11 cellular contexts compared by ENCODE assay signal in the genomic region with DNA sequence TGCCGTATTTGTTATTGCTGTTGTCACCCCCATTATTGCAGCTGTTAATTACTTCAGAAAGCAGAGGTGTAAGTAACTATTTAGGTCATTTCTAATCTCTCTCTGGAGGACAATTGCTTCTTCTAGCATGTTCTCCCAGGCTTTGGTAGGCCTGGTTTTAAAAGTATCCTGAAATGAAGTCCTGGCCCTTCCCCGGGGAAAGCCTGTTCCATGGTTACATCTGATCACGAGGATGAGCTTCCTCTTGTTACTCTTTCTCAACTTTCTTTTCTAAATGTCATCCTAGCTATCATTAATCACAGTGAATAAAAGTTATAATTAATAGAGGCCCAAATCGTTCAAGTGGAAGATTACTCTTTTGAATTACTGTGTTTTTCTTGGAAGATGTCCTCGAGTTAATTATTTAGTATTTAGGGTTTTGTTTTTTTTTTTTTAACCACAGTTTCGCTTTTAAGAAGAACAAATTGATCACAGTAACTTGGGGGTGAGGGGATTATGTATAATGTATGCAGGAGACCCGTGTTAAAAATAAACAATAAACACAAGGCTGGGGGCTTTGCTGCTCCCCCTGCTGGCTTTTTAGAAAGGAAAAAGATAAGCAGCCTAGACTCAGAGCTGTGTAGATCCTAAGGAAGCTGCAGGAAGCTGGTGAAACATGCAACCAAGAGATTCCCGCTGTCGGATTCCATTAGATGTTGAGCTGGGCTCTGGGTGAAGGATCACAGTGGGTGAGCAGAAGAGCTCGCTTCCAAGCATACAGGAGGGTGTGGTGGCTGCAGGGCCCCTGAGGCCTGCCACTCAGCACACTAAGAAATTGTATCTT.
A peak's percentile ranks its signal among the peaks of the same experiment; 100 is the strongest.
DNase-seq lines count a peak whose midpoint lies in the region; ATAC-seq and TF ChIP-seq lines count a peak whose summit lies in the region.
"Had no signal": no experiment of that assay in that cellular context is flagged by ENCODE, and none has a peak within 500 bp of the region (broad histone marks: within the 10 kb centered on the region; RNA-seq: fewer than 3 reads in every experiment).

No MANE protein-coding gene starts in this region.

- peak overlapping the region; percentile 57 for H3K4me2 ChIP-seq in osteoblast (ENCODE audit: insufficient read depth, low read length)

- peaks cover 19% of the 10 kb centered on the region for H3K27me3 ChIP-seq in osteoblast (ENCODE audit: insufficient read depth, low read length)
- H3K27me3 ChIP-seq: tibial nerve had no signal

- H3K36me3 ChIP-seq in osteoblast (ENCODE audit: insufficient read depth, low read length): no peaks in the 10 kb centered on the region
- H3K36me3 ChIP-seq: tibial nerve had no signal

- H3K4me1 ChIP-seq in osteoblast (ENCODE audit: insufficient read depth, low read length): no peaks in the 10 kb centered on the region

- H2AFZ ChIP-seq in osteoblast (ENCODE audit: low read length): peak overlapping the region; percentile 69

- no peaks in the 10 kb centered on the region for H3K4me1 Mint-ChIP-seq in chondrocyte (ENCODE audit: low read depth)
- H3K4me1 Mint-ChIP-seq: activated B cell treated with CpG ODN at 0.5 μM for 24 hours had no signal

- TF ChIP-seq CTCF in chondrocyte (IDR thresholded peaks at IDR 0.05) (peak; percentile 77), osteoblast (IDR thresholded peaks at IDR 0.05; ENCODE audit: extremely low read depth, low read depth, low read length) (peak; percentile 50)

- H3K9me3 ChIP-seq in osteoblast (ENCODE audit: low read depth, low read length): no peaks in the 10 kb centered on the region
- H3K9me3 ChIP-seq: tibial nerve had no signal

- no peaks in the 10 kb centered on the region for H3K9me3 Mint-ChIP-seq in chondrocyte (ENCODE audit: low read depth)
- H3K9me3 Mint-ChIP-seq: activated B cell treated with CpG ODN at 0.5 μM for 24 hours had no signal

- peaks cover 31% of the 10 kb centered on the region for H3K27me3 Mint-ChIP-seq in chondrocyte (ENCODE audit: low read depth)

- ATAC-seq in GM18502 (IDR thresholded peaks at IDR 0.05; ENCODE audit: poor library complexity, unreplicated experiment): no peak

- no peak overlapping the region for H3K4me3 ChIP-seq in osteoblast (ENCODE audit: insufficient read depth, low read length)
- H3K4me3 ChIP-seq: tibial nerve had no signal

- H3K79me2 ChIP-seq in osteoblast (ENCODE audit: insufficient read depth, low read length): no peaks in the 10 kb centered on the region

- H3K27ac Mint-ChIP-seq in chondrocyte (ENCODE audit: unreplicated experiment): no peak overlapping the region
- H3K27ac Mint-ChIP-seq: activated B cell treated with CpG ODN at 0.5 μM for 24 hours had no signal

- H4K20me1 ChIP-seq in osteoblast (ENCODE audit: insufficient read depth, low read length): no peaks in the 10 kb centered on the region

- H3K4me3 Mint-ChIP-seq in chondrocyte (ENCODE audit: unreplicated experiment): no peak overlapping the region
- H3K4me3 Mint-ChIP-seq: activated B cell treated with CpG ODN at 0.5 μM for 24 hours had no signal

- peaks cover 1% of the 10 kb centered on the region for H3K36me3 Mint-ChIP-seq in chondrocyte (ENCODE audit: low read depth)

- DNase-seq in NCI-H1092 treated with DMSO at 0.1 percent for 48 hours (lab: John Stamatoyannopoulos, UW) (peak; percentile 23), NCI-H1092 (lab: John Stamatoyannopoulos, UW) (no peak), LHCN-M2 (ENCODE audit: low read depth) (peak; percentile 10), chondrocyte (ENCODE audit: low spot score) (no peak), osteoblast (ENCODE audit: insufficient read length, low spot score, missing footprints) (no peak), HCEC 1CT (no peak), NCI-H526 treated with DMSO at 0.1 percent for 48 hours (lab: John Stamatoyannopoulos, UW) (no peak)
- DNase-seq: activated B cell treated with CpG ODN at 0.5 μM for 24 hours, NCI-H2107 had no signal

- no peak overlapping the region for H3K27ac ChIP-seq in osteoblast (ENCODE audit: low read depth, low read length)

Comparison
In these comparisons a context has a peak if more than half of its experiments do, and no peak if none do; other contexts are left out.
1. DNase-seq: peak in NCI-H1092 treated with DMSO at 0.1 percent for 48 hours (single experiment) and LHCN-M2 (single experiment); none in NCI-H1092 (single experiment), chondrocyte (single experiment), osteoblast (single experiment), HCEC 1CT (single experiment) and NCI-H526 treated with DMSO at 0.1 percent for 48 hours (single experiment).